In the genomic region with DNA sequence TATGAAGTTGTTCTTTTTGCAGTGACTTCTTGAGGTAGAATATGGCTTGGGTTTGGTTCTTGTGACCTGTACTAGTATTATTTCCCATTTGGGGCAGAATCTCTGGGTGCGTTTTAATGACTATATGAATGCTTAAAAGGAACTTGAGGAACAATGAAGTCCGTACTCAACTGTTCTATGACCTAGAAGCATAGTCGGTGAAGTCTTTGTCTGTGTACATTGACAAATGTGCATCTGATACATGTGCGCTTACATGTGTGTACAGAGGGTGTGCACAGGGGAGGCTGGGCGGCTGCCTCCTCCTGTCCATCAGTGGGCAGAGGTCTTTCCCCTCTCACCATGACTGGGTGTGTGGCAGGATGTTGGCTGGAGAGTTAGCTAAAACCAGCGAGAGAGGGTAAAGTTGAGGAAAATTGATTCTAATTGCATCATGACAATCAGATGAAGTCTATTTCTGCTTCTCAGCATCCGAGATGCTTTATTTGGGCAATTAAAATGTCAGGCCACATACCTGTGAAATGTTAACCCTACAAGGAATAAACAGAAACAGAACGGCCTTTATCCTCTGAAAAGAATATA, we compare ENCODE assay signal across 9 cellular contexts. TPM values are rescaled to one million over a fixed set of nuclear protein-coding genes. Genes with fewer than 3 reads are reported as not detected.
A peak's percentile ranks its signal among the peaks of the same experiment; 100 is the strongest.
DNase-seq lines count a peak whose midpoint lies in the region; ATAC-seq and TF ChIP-seq lines count a peak whose summit lies in the region.
"Had no signal": no experiment of that assay in that cellular context is flagged by ENCODE, and none has a peak within 500 bp of the region (broad histone marks: within the 10 kb centered on the region; RNA-seq: fewer than 3 reads in every experiment).

No MANE protein-coding gene starts in this region.

- H3K4ac ChIP-seq in trophoblast cell (ENCODE audit: low read depth, low read length): peak overlapping the region; percentile 39

- DNase-seq in Caki2 (ENCODE audit: low read depth) (peak; percentile 71), Panc1 (ENCODE audit: low read depth, low spot score) (no peak), fibroblast of peridontal ligament (ENCODE audit: extremely low read depth) (peak; percentile 62), trophoblast cell (no peak), Kasumi-1 (lab: John Stamatoyannopoulos, UW) (no peak), EL (no peak), GM19238 (ENCODE audit: insufficient read length, low spot score) (no peak), activated gamma-delta T cell (lab: John Stamatoyannopoulos, UW) (no peak)
- DNase-seq: NCI-H446 treated with DMSO at 0.1 percent for 48 hours had no signal

- POLR2A ChIA-PET in Panc1 (lab: Charles Lee): no interaction called here

- in situ Hi-C loops in Caki2 (cut with HindIII; ENCODE audit: low pct_unique_long_range_greater_than_20kb, low sequenced_read_pairs) (loop anchor here (25.0 kb wide), 1 partner anchor 908 kb away; no protein-coding TSS in a partner anchor), Panc1 (cut with HindIII; ENCODE audit: low pct_unique_long_range_greater_than_20kb, low sequenced_read_pairs) (no loop called here)

- no peak for TF ChIP-seq CTCF in Panc1 (IDR thresholded peaks at IDR 0.05)

- H2BK5ac ChIP-seq in trophoblast cell (ENCODE audit: low read depth, low read length, poor library complexity): no peak overlapping the region

- no peak overlapping the region for H2AFZ ChIP-seq in trophoblast cell (ENCODE audit: insufficient read depth, low read length, poor library complexity)

- peak overlapping the region; percentile 61 for H3K14ac ChIP-seq in trophoblast cell (ENCODE audit: low read length)

- H3K9ac ChIP-seq in trophoblast cell (ENCODE audit: low read length): no peak overlapping the region

- intact Hi-C loops in Panc1 (cut with micrococcal nuclease; ENCODE audit: unreplicated experiment): loop anchor here (10.0 kb wide), 2 partner anchors 275 to 1305 kb away; no protein-coding TSS in a partner anchor

- H3K4me3 ChIP-seq in Panc1 (ENCODE audit: low read depth in 2 of 2, low read length in 2 of 2) (peak overlapping the region; percentile 63 to 85), trophoblast cell (ENCODE audit: low read depth, low read length) (no peak overlapping the region)

- peaks cover 37% of the 10 kb centered on the region for H3K4me1 ChIP-seq in Panc1 (ENCODE audit: control insufficient read depth, insufficient read depth, low read length)
- H3K4me1 ChIP-seq in trophoblast cell (ENCODE audit: control insufficient read depth in 1 of 2, insufficient read depth in 2 of 2, low read length in 2 of 2): peaks cover 12 to 13% of the 10 kb centered on the region in 2 experiments

- H3K27ac ChIP-seq in Panc1 (ENCODE audit: low read length): peak overlapping the region; percentile 92
- peak overlapping the region; percentile 78 for H3K27ac ChIP-seq in trophoblast cell (ENCODE audit: low read depth, low read length)

- H4K91ac ChIP-seq in trophoblast cell (ENCODE audit: low read depth, low read length): peak overlapping the region; percentile 50

- H2AK5ac ChIP-seq in trophoblast cell (ENCODE audit: low read length): no peak overlapping the region

- H3K9me3 ChIP-seq in Panc1 (ENCODE audit: control insufficient read depth, insufficient read depth, low read depth, low read length): no peaks in the 10 kb centered on the region
- H3K9me3 ChIP-seq in trophoblast cell (ENCODE audit: insufficient read depth, low read depth, low read length): no peaks in the 10 kb centered on the region

- CTCF ChIA-PET in Panc1 (lab: Charles Lee): interaction anchor here (0.6 to 0.8 kb wide), 2 partner anchors 11 to 1134 kb away, joined by 4 to 11 read pairs; no protein-coding TSS in a partner anchor

- H4K12ac ChIP-seq in trophoblast cell (ENCODE audit: low read depth, low read length): no peak overlapping the region

- H3K36me3 ChIP-seq in Panc1 (ENCODE audit: control insufficient read depth, insufficient read depth, low read length): no peaks in the 10 kb centered on the region; the same call in 1 of the 2 replicates
- H3K36me3 ChIP-seq in trophoblast cell (ENCODE audit: control insufficient read depth in 1 of 2, insufficient read depth in 2 of 2, low read length in 2 of 2): peaks cover 7 to 15% of the 10 kb centered on the region in 2 experiments

- peaks cover 59% of the 10 kb centered on the region for H3K79me1 ChIP-seq in trophoblast cell (ENCODE audit: low read length)

- H3K23ac ChIP-seq in trophoblast cell (ENCODE audit: low read length): no peak overlapping the region

- H3K79me2 ChIP-seq in trophoblast cell (ENCODE audit: control insufficient read depth, insufficient read depth, low read length, poor library complexity): peaks cover 42% of the 10 kb centered on the region

- peak overlapping the region; percentile 60 for H3K18ac ChIP-seq in trophoblast cell (ENCODE audit: low read length)

- BruUV-seq in Panc1 (replicated peaks; lab: Mats Ljungman, UMichigan): no TSS peak

- peak overlapping the region; percentile 72 for H2BK12ac ChIP-seq in trophoblast cell (ENCODE audit: low read length)

- H3K4me2 ChIP-seq in trophoblast cell (ENCODE audit: low read length): peak overlapping the region; percentile 93

- ATAC-seq in Panc1: no peak

- H2BK120ac ChIP-seq in trophoblast cell (ENCODE audit: insufficient read depth, low read length, poor library complexity): no peak overlapping the region

- no CpG with 5 or more reads among the region's 8 CpGs for WGBS in trophoblast cell (ENCODE audit: extremely low coverage, insufficient coverage, insufficient read length)

- peak overlapping the region; percentile 61 for H4K8ac ChIP-seq in trophoblast cell (ENCODE audit: low read depth, low read length)

- H3K27me3 ChIP-seq in Panc1 (ENCODE audit: control insufficient read depth, insufficient read depth, low read length): no peaks in the 10 kb centered on the region
- H3K27me3 ChIP-seq in trophoblast cell (ENCODE audit: insufficient read depth, low read length): no peaks in the 10 kb centered on the region

RNA-seq across cellular contexts. Expression of a gene that starts 1.0 kb away (rescaled TPM):
- total RNA-seq in Caki2 (2014; rRNA removed; shearing (Covaris generic); ENCODE audit: low replicate concordance): 7.0 and 16.0 TPM in 2 replicates
- total RNA-seq in Panc1 (2021; ENCODE audit: unreplicated experiment): 53.7 TPM
- polyA plus RNA-seq in Panc1 (2012; ENCODE audit: insufficient read length): 108 TPM
- 91.9 and 99.1 TPM in 2 replicates for polyA plus RNA-seq in trophoblast cell (2013)

Comparison
In these comparisons a context has a peak if more than half of its experiments do, and no peak if none do; other contexts are left out.
1. DNase-seq: peak in Caki2 (single experiment) and fibroblast of peridontal ligament (single experiment); none in Panc1 (single experiment), trophoblast cell (0 of 2), Kasumi-1 (0 of 2), EL (single experiment), GM19238 (single experiment) and activated gamma-delta T cell (single experiment).